ENCODE assay signal across 21 cellular contexts in the genomic region with DNA sequence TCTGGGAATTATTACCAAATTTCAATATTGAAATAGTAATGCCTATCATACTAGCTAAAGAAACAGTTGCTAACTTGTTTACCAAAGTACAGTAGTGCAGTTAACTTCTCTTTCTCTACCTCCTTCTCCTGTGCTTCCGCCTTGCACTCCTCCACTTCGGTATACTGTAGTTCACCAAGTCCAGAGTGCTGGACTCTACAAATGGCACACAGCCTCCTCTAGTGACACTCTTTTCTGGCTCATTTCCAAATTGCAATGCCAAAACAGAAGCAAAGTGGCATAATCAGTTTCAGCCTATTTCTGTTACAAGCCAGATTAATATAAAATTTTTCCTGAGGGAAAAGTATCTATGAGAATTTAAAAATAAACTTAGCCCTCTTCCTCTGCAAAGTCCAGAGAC.
"Had no signal": no experiment of that assay in that cellular context is flagged by ENCODE, and none has a peak within 500 bp of the region (broad histone marks: within the 10 kb centered on the region; RNA-seq: fewer than 3 reads in every experiment).

No MANE protein-coding gene starts in this region.

- H3K27me3 ChIP-seq: adrenal gland, breast epithelium, esophagus muscularis mucosa, gastroesophageal sphincter, left lung, neutrophil, pancreas, sigmoid colon had no signal

- H3K27ac ChIP-seq: adrenal gland, breast epithelium, esophagus muscularis mucosa, gastroesophageal sphincter, left lung, neutrophil, pancreas, sigmoid colon, WERI-Rb-1 had no signal

- H3K4me1 ChIP-seq: breast epithelium, esophagus muscularis mucosa, gastroesophageal sphincter, pancreas, sigmoid colon had no signal

- H3K9me3 ChIP-seq: adrenal gland, breast epithelium, esophagus muscularis mucosa, gastroesophageal sphincter, left lung, neutrophil, pancreas, sigmoid colon had no signal

- ATAC-seq: activated naive CD4-positive, alpha-beta T cell treated with anti-CD3 and anti-CD28 coated beads, Interleukin-2, amount 50 U/mL, for 72 hours; gastroesophageal sphincter; left lung; naive thymus-derived CD8-positive, alpha-beta T cell; pancreas; stimulated activated memory B cell treated with anti-CD40 and anti-IgM and Interleukin-4, amounts not matched to agents 10 μg/mL and 1 μg/mL and 100 μg/mL, for 72 hours; T-helper 17 cell had no signal

- H3K4me3 ChIP-seq: adrenal gland, breast epithelium, esophagus muscularis mucosa, gastroesophageal sphincter, left lung, pancreas, sigmoid colon had no signal

- H3K36me3 ChIP-seq: breast epithelium, pancreas had no signal

- FAIRE-seq: astrocyte, endothelial cell of umbilical vein, islet of Langerhans, pancreas had no signal

- DNase-seq: activated CD4-positive, alpha-beta T cell treated with anti-CD3 and anti-CD28 coated beads for 1 hour; activated gamma-delta T cell treated with Interleukin-2 at 50 U/mL for 16 hours; effector memory CD4-positive, alpha-beta T cell; left lung; mesendoderm; naive thymus-derived CD8-positive, alpha-beta T cell; pancreas; sigmoid colon; stimulated activated CD4-positive, alpha-beta T cell treated with anti-CD3 and anti-CD28 coated beads, Interleukin-4, amount 100 ng/mL, for 4 hours; T-helper 17 cell; WERI-Rb-1 had no signal
